In the genomic region with DNA sequence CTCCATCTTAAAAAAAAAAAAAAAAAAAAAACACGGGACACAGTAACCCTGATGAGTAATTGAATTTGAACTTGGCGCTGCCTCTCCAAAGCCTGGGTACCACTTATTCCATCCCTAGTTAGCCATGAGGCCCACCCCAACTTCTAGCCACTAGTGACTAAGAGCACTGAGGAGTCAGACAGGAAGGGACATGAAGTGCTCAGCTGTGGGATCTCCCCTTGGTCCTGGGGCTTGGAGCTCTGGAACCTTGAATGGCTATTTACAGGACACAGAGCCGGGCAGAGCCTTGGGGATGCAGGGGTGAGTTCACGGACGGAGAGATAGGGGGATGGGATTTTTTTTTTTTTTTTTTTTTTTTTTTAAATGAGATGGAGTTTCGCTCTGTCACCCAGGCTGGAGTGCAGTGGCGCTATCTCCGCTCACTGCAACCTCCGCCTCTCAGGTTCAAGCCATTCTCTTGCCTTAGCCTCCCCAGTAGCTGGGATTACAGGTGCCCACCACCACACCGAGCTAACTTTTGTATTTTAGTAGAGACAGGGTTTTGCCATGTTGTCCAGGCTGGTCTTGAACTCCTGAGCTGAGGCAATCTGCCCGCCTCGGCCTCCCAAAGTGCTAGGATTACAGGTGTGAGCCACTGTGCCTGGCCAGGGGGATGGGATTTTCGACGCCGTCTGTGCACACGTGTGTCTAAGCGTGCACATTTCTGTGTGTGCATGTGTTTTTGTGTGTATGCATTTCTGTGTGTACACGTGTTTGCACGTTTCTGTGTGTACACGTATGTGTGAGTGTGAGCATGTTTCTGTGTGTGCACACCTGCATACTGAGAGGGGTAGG, we compare ENCODE assay signal across 21 cellular contexts. TPM values are rescaled to one million over a fixed set of nuclear protein-coding genes. Genes with fewer than 3 reads are reported as not detected.
DNase-seq lines count a peak whose midpoint lies in the region; ATAC-seq lines count a peak whose summit lies in the region.
"Had no signal": no experiment of that assay in that cellular context is flagged by ENCODE, and none has a peak within 500 bp of the region (broad histone marks: within the 10 kb centered on the region; RNA-seq: fewer than 3 reads in every experiment).

No MANE protein-coding gene starts in this region.

- WGBS in mesenchymal stem cell, result 92% methylated on average over 15 of the region's 20 CpGs

- no peak overlapping the region for H2BK15ac ChIP-seq in mesenchymal stem cell (ENCODE audit: low read depth, poor library complexity, severe bottlenecking)

- H2BK5ac ChIP-seq in mesenchymal stem cell (ENCODE audit: low read depth, low read length, poor library complexity, severe bottlenecking), result no peak overlapping the region

- H3K27me3 ChIP-seq in mesenchymal stem cell (ENCODE audit: control insufficient read depth in 1 of 2, insufficient read depth in 1 of 2, low read length in 2 of 2), result no peaks in the 10 kb centered on the region

- intact Hi-C loops in Right ventricle myocardium inferior (cut with DNase I), result no loop called here
- intact Hi-C loops in left cardiac atrium (cut with DNase I), result no loop called here

- H3K27ac ChIP-seq in mesenchymal stem cell (ENCODE audit: low read length, poor library complexity, severe bottlenecking), result no peak overlapping the region
- H3K27ac ChIP-seq: 22Rv1, PC-9 had no signal

- DNase-seq in Right ventricle myocardium inferior (ENCODE audit: missing footprints), result peak; percentile 52
- DNase-seq in left cardiac atrium, result no peak
- peak; percentile 30 for DNase-seq in RKO (ENCODE audit: low spot score)
- DNase-seq in mesenchymal stem cell, result no peak
- no peak for DNase-seq in medulla oblongata (ENCODE audit: extremely low spot score)
- DNase-seq in NCI-H446 treated with DMSO at 0.1 percent for 48 hours (lab: John Stamatoyannopoulos, UW), result no peak
- DNase-seq in 8988T, result no peak
- no peak for DNase-seq in NCI-H2081 treated with DMSO at 0.1 percent for 48 hours (lab: John Stamatoyannopoulos, UW)
- DNase-seq: DMS153, DND-41, H9, MM.1S, NCI-H2029, NCI-H526 treated with DMSO at 0.1 percent for 48 hours, PC-9, RPMI8226, SHP77 had no signal

- peak overlapping the region; percentile 47 for H2AFZ ChIP-seq in mesenchymal stem cell (ENCODE audit: low read depth, low read length)
- H2AFZ ChIP-seq: PC-9 had no signal

- no peak overlapping the region for H3K23ac ChIP-seq in mesenchymal stem cell (ENCODE audit: low read length in 2 of 2)

- no peak overlapping the region for H3K18ac ChIP-seq in mesenchymal stem cell (ENCODE audit: low read depth in 1 of 2, low read length in 2 of 2)

- peak overlapping the region in 1 of 2 experiments; percentile 68 for H3K14ac ChIP-seq in mesenchymal stem cell (ENCODE audit: low read length in 2 of 2)

- no peak for ATAC-seq in Right ventricle myocardium inferior
- no peak for ATAC-seq in left cardiac atrium

- H3K4me1 ChIP-seq in mesenchymal stem cell (ENCODE audit: control insufficient read depth, insufficient read depth, low read depth, low read length), result peaks cover 21% of the 10 kb centered on the region

- no peaks in the 10 kb centered on the region for H3K79me1 ChIP-seq in mesenchymal stem cell (replicated peaks; ENCODE audit: low read length, poor library complexity, severe bottlenecking)

- H4K91ac ChIP-seq in mesenchymal stem cell (ENCODE audit: low read length), result no peak overlapping the region

- no peaks in the 10 kb centered on the region for H3K36me3 ChIP-seq in mesenchymal stem cell (ENCODE audit: control insufficient read depth in 1 of 2, insufficient read depth in 2 of 2, low read depth in 1 of 2, low read length in 2 of 2)

- peak overlapping the region in 1 of 2 experiments; percentile 38 for H3K4ac ChIP-seq in mesenchymal stem cell (ENCODE audit: low read depth in 1 of 2, low read length in 2 of 2)

- H3K4me3 ChIP-seq in mesenchymal stem cell (ENCODE audit: insufficient read depth in 1 of 2, low read depth in 1 of 2, low read length in 2 of 2), result no peak overlapping the region
- H3K4me3 ChIP-seq: PC-9 had no signal

- H3K9ac ChIP-seq in mesenchymal stem cell (ENCODE audit: low read length), result no peak overlapping the region

- H3K9me3 ChIP-seq in mesenchymal stem cell (ENCODE audit: control insufficient read depth, low read length), result no peaks in the 10 kb centered on the region

- peak overlapping the region in 1 of 2 experiments; percentile 85 for H2BK12ac ChIP-seq in mesenchymal stem cell (ENCODE audit: low read length in 2 of 2)

- no peak overlapping the region for H2AK5ac ChIP-seq in mesenchymal stem cell (ENCODE audit: low read length, severe bottlenecking)

- no peak overlapping the region for H4K8ac ChIP-seq in mesenchymal stem cell (ENCODE audit: low read length)

- no peak overlapping the region for H2BK120ac ChIP-seq in mesenchymal stem cell (ENCODE audit: low read depth, low read length)

- no peak overlapping the region for H3K4me2 ChIP-seq in mesenchymal stem cell (ENCODE audit: low read length, poor library complexity, severe bottlenecking)
- H3K4me2 ChIP-seq: PC-9 had no signal

RNA-seq across cellular contexts. Expression of a gene that starts 20.4 kb away (rescaled TPM):
- total RNA-seq in Right ventricle myocardium inferior (not detected), left cardiac atrium (not detected)
- 0.03 TPM for polyA plus RNA-seq in mesenchymal stem cell (2013, experiment 1 of 2)
- polyA plus RNA-seq in mesenchymal stem cell (2013, experiment 2 of 2), result 0.07 TPM
- total RNA-seq: H9, NCI-H460, PC-9, SK-MEL-5 had no signal
- polyA plus RNA-seq: IgD-negative memory B cell had no signal

Comparison
In these comparisons a context has a peak if more than half of its experiments do, and no peak if none do; other contexts are left out.
1. DNase-seq: peak in Right ventricle myocardium inferior (single experiment) and RKO (single experiment); none in left cardiac atrium (single experiment), mesenchymal stem cell (single experiment), medulla oblongata (single experiment), NCI-H446 treated with DMSO at 0.1 percent for 48 hours (single experiment), 8988T (single experiment) and NCI-H2081 treated with DMSO at 0.1 percent for 48 hours (single experiment).